13 cellular contexts compared by ENCODE assay signal in the genomic region with DNA sequence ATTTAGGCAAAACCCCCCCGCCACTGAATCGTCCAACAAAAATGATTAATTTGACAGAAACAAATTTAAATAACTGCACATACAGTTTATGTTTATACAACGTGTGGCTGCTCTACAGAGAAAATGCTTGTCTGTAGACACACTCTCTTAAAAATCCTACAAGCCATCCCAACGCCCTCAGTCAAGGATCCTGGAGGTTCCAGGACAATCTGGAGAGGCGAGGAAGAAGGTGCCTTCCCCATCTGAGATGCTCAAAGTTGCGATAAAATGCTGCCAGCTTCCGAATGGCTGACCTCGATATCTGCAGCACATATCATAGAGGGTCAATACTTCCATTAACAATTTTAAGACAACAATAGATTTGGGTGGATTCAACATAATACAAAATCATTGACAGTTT.
"Had no signal": no experiment of that assay in that cellular context is flagged by ENCODE, and none has a peak within 500 bp of the region (broad histone marks: within the 10 kb centered on the region; RNA-seq: fewer than 3 reads in every experiment).

No MANE protein-coding gene starts in this region.

- H3K4me3 Mint-ChIP-seq: activated naive CD4-positive, alpha-beta T cell treated with anti-CD3 and anti-CD28 coated beads for 36 hours; activated T-helper 1 cell treated with anti-CD3 and anti-CD28 coated beads, Interleukin-12 subunit alpha, Interleukin-12 subunit beta, Interleukin-2, Interleukin-4 antibody, amounts not matched to agents 30 ng/mL and 10 ng/mL and 1 ng/mL, durations not matched to agents 14 hours and 24 hours and 36 hours; brain had no signal

- H3K27ac ChIP-seq: left ventricle myocardium inferior, skin epidermis, tibial nerve had no signal

- H3K9me3 ChIP-seq: left ventricle myocardium inferior, tibial nerve had no signal

- DNase-seq: activated CD4-positive, alpha-beta T cell treated with anti-CD3 and anti-CD28 coated beads, Interleukin-2, amount 50 U/mL, for 1 hour; activated naive CD4-positive, alpha-beta T cell treated with anti-CD3 and anti-CD28 coated beads for 36 hours; amniotic stem cell; effector memory CD4-positive, alpha-beta T cell; left ventricle myocardium inferior; mesendoderm; stimulated activated CD4-positive, alpha-beta T cell treated with anti-CD3 and anti-CD28 coated beads, Interleukin-4, amount 100 ng/mL, for 4 hours; T-helper 2 cell had no signal

- H3K27me3 ChIP-seq: tibial nerve had no signal

- H3K27me3 Mint-ChIP-seq: brain had no signal

- H3K4me3 ChIP-seq: left ventricle myocardium inferior, skin epidermis, tibial nerve had no signal

- H3K9me3 Mint-ChIP-seq: activated naive CD4-positive, alpha-beta T cell treated with anti-CD3 and anti-CD28 coated beads for 36 hours; activated T-helper 1 cell treated with anti-CD3 and anti-CD28 coated beads, Interleukin-12 subunit alpha, Interleukin-12 subunit beta, Interleukin-2, Interleukin-4 antibody, amounts not matched to agents 30 ng/mL and 10 ng/mL and 1 ng/mL, durations not matched to agents 14 hours and 24 hours and 36 hours; brain had no signal

- H3K27ac Mint-ChIP-seq: activated naive CD4-positive, alpha-beta T cell treated with anti-CD3 and anti-CD28 coated beads for 36 hours; activated T-helper 1 cell treated with anti-CD3 and anti-CD28 coated beads, Interleukin-12 subunit alpha, Interleukin-12 subunit beta, Interleukin-2, Interleukin-4 antibody, amounts not matched to agents 30 ng/mL and 10 ng/mL and 1 ng/mL, durations not matched to agents 14 hours and 24 hours and 36 hours had no signal

- H3K4me1 Mint-ChIP-seq: brain had no signal

- H3K4me1 ChIP-seq: tibial nerve had no signal

- FAIRE-seq: keratinocyte had no signal
